ENCODE assay signal across 1 cellular context in the genomic region with DNA sequence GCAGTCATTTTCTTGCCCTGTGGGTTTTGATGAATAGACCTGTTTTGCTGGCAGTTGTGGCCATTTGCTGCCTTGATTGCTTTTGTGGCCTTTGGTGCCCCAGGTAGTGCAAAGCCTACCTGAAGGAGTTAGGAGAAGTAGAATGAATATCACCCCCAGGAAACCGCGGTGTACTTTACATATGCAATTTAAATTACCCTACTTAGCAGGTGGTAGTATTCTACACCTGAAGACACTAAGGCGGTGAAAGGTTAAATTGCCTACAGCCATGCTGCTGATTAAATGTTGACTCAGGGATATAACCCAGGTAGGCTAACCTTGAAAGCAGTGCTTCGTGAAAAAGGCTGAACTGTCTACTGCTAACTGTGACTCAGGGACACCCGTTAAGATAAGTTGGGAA.
TF ChIP-seq lines count a peak whose summit lies in the region.

No MANE protein-coding gene starts in this region.

TF ChIP-seq in HepG2, 621 proteins besides CTCF, POLR2A, EP300 and RAD21:
- TF ChIP-seq ZNF652 (CRISPR knock-in tag; IDR thresholded peaks at IDR 0.05; ENCODE audit: borderline replicate concordance, low read depth) (peak; percentile 69), ZNF549 (CRISPR knock-in tag; IDR thresholded peaks at IDR 0.05) (no peak), HNF4G (IDR thresholded peaks at IDR 0.05; ENCODE audit: borderline replicate concordance, low read depth, low read length) (no peak), HNF4G (CRISPR knock-in tag; IDR thresholded peaks at IDR 0.05; ENCODE audit: borderline replicate concordance, low read depth) (no peak), ZKSCAN1 (IDR thresholded peaks at IDR 0.05; ENCODE audit: low read length) (no peak), MAFK (conservative IDR thresholded peaks at IDR 0.05 in 1 of 2, IDR thresholded peaks at IDR 0.05 in 1 of 2; ENCODE audit: low read length in 2 of 2) (peak; percentile 82 to 87), ZNF746 (CRISPR knock-in tag; IDR thresholded peaks at IDR 0.05) (no peak), GABPB1 (CRISPR knock-in tag; IDR thresholded peaks at IDR 0.05) (no peak), ARNT2 (CRISPR knock-in tag; IDR thresholded peaks at IDR 0.05; ENCODE audit: low read depth) (no peak), PITX1 (CRISPR knock-in tag; IDR thresholded peaks at IDR 0.05) (peak; percentile 30; the same call in 1 of the 2 replicates), TEAD3 (CRISPR knock-in tag; optimal IDR thresholded peaks at IDR 0.05; ENCODE audit: borderline replicate concordance) (no peak), ELF3 (CRISPR knock-in tag; IDR thresholded peaks at IDR 0.05) (no peak), MAFF (IDR thresholded peaks at IDR 0.05; ENCODE audit: low read depth, low read length) (peak; percentile 79), CREM (IDR thresholded peaks at IDR 0.05) (no peak), CREM (CRISPR knock-in tag; IDR thresholded peaks at IDR 0.05) (no peak), NONO (IDR thresholded peaks at IDR 0.05) (no peak), NONO (CRISPR knock-in tag; conservative IDR thresholded peaks at IDR 0.05) (no peak), SAP130 (CRISPR knock-in tag; IDR thresholded peaks at IDR 0.05; ENCODE audit: low read depth) (no peak)
- TF ChIP-seq, protein P1, sequence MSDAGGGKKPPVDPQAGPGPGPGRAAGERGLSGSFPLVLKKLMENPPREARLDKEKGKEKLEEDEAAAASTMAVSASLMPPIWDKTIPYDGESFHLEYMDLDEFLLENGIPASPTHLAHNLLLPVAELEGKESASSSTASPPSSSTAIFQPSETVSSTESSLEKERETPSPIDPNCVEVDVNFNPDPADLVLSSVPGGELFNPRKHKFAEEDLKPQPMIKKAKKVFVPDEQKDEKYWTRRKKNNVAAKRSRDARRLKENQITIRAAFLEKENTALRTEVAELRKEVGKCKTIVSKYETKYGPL (CRISPR knock-in tag; IDR thresholded peaks at IDR 0.05), result no peak
- TF ChIP-seq, protein P2, sequence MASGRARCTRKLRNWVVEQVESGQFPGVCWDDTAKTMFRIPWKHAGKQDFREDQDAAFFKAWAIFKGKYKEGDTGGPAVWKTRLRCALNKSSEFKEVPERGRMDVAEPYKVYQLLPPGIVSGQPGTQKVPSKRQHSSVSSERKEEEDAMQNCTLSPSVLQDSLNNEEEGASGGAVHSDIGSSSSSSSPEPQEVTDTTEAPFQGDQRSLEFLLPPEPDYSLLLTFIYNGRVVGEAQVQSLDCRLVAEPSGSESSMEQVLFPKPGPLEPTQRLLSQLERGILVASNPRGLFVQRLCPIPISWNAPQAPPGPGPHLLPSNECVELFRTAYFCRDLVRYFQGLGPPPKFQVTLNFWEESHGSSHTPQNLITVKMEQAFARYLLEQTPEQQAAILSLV (CRISPR knock-in tag; IDR thresholded peaks at IDR 0.05; ENCODE audit: borderline replicate concordance), result no peak
